ENCODE assay signal across 13 cellular contexts in the genomic region with DNA sequence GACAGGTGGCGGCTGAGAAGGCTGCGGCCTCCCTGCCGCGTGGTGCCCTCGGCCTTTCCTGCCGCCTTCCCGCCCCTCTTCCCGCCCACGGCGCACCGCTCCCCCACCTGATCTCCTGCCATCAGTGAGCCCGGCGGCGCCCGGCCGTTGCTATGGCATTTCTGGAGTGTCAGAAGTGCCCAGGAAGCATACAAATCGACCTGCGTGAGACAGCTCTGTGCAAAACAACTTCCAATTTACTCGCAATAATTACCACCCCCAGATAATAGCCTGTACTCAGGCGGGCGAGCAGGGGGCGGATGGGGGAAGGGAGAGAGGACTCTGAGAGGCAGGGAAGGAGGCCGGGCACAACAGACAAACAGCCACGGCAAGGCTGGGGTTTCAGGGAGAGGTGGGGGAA. TPM values are rescaled to one million over a fixed set of nuclear protein-coding genes. Genes with fewer than 3 reads are reported as not detected.
DNase-seq lines count a peak whose midpoint lies in the region; ATAC-seq, FAIRE-seq and TF ChIP-seq lines count a peak whose summit lies in the region.
"Had no signal": no experiment of that assay in that cellular context is flagged by ENCODE, and none has a peak within 500 bp of the region (broad histone marks: within the 10 kb centered on the region; RNA-seq: fewer than 3 reads in every experiment).

No MANE protein-coding gene starts in this region.

- H3K36me3 ChIP-seq in astrocyte (ENCODE audit: insufficient read depth, low read length) (no peaks in the 10 kb centered on the region), lung (ENCODE audit: control insufficient read depth in 2 of 2, insufficient read depth in 2 of 2, low read length in 2 of 2) (no peaks in the 10 kb centered on the region)
- H3K36me3 ChIP-seq: esophagus squamous epithelium, spleen had no signal

- no peaks in the 10 kb centered on the region for H3K9me3 Mint-ChIP-seq in astrocyte (ENCODE audit: unreplicated experiment)
- no peaks in the 10 kb centered on the region for H3K9me3 Mint-ChIP-seq in activated CD4-positive, alpha-beta T cell treated with anti-CD3 and anti-CD28 coated beads, Interleukin-2, amount 10 ng/mL, durations not matched to agents 24 days and 14 days
- H3K9me3 Mint-ChIP-seq: stimulated activated naive CD8-positive, alpha-beta T cell treated with anti-CD3 and anti-CD28 coated beads, Interleukin-15, Interleukin-2, amounts not matched to agents 100 ng/mL and 50 ng/mL, for 24 hours had no signal

- H3K9me3 ChIP-seq in astrocyte (ENCODE audit: insufficient read depth, low read depth, low read length) (no peaks in the 10 kb centered on the region), lung (ENCODE audit: control insufficient read depth in 2 of 2, insufficient read depth in 1 of 2, low read length in 1 of 2) (no peaks in the 10 kb centered on the region)
- H3K9me3 ChIP-seq: esophagus squamous epithelium, spleen had no signal

- H3K27me3 Mint-ChIP-seq in astrocyte (ENCODE audit: low read depth, unreplicated experiment), result peaks cover 6% of the 10 kb centered on the region
- peaks cover 28% of the 10 kb centered on the region for H3K27me3 Mint-ChIP-seq in activated CD4-positive, alpha-beta T cell treated with anti-CD3 and anti-CD28 coated beads, Interleukin-2, amount 10 ng/mL, durations not matched to agents 24 days and 14 days

- H3K27ac Mint-ChIP-seq in astrocyte (ENCODE audit: unreplicated experiment), result no peak overlapping the region
- no peak overlapping the region for H3K27ac Mint-ChIP-seq in activated CD4-positive, alpha-beta T cell treated with anti-CD3 and anti-CD28 coated beads, Interleukin-2, amount 10 ng/mL, durations not matched to agents 24 days and 14 days
- H3K27ac Mint-ChIP-seq: stimulated activated naive CD8-positive, alpha-beta T cell treated with anti-CD3 and anti-CD28 coated beads, Interleukin-15, Interleukin-2, amounts not matched to agents 100 ng/mL and 50 ng/mL, for 24 hours had no signal

- H3K9ac ChIP-seq in astrocyte (ENCODE audit: low read length), result peak overlapping the region; percentile 1

- H3K4me2 ChIP-seq in astrocyte (ENCODE audit: low read length), result peak overlapping the region; percentile 69

- H3K4me1 ChIP-seq in astrocyte (ENCODE audit: insufficient read depth, low read length) (peaks cover 11% of the 10 kb centered on the region), lung (ENCODE audit: control insufficient read depth in 2 of 2, insufficient read depth in 2 of 2, low read length in 2 of 2) (no peaks in the 10 kb centered on the region)
- H3K4me1 ChIP-seq: spleen had no signal

- H3K36me3 Mint-ChIP-seq in astrocyte (ENCODE audit: low read depth, unreplicated experiment), result peaks cover under 1% of the 10 kb centered on the region
- no peaks in the 10 kb centered on the region for H3K36me3 Mint-ChIP-seq in activated CD4-positive, alpha-beta T cell treated with anti-CD3 and anti-CD28 coated beads, Interleukin-2, amount 10 ng/mL, durations not matched to agents 24 days and 14 days (ENCODE audit: low read depth)

- H4K20me1 ChIP-seq in astrocyte (ENCODE audit: insufficient read depth, low read length), result no peaks in the 10 kb centered on the region

- TF ChIP-seq CTCF in astrocyte (IDR thresholded peaks at IDR 0.05; ENCODE audit: insufficient read depth, low read depth, low read length) (no peak), lung (IDR thresholded peaks at IDR 0.05; ENCODE audit: control extremely low read depth, extremely low read depth) (no peak), GM20000 (IDR thresholded peaks at IDR 0.05; ENCODE audit: extremely low read depth, missing control alignments) (no peak)

- no peak overlapping the region for H2AFZ ChIP-seq in astrocyte (ENCODE audit: low read depth, low read length)

- peaks cover 11% of the 10 kb centered on the region for H3K4me1 Mint-ChIP-seq in astrocyte (ENCODE audit: low read depth, unreplicated experiment)
- no peaks in the 10 kb centered on the region for H3K4me1 Mint-ChIP-seq in activated CD4-positive, alpha-beta T cell treated with anti-CD3 and anti-CD28 coated beads, Interleukin-2, amount 10 ng/mL, durations not matched to agents 24 days and 14 days

- intact Hi-C loops in activated CD4-positive, alpha-beta T cell treated with anti-CD3 and anti-CD28 coated beads, Interleukin-2, amount 10 ng/mL, durations not matched to agents 24 days and 14 days (cut with micrococcal nuclease), result no loop called here

- H3K79me2 ChIP-seq in astrocyte (ENCODE audit: insufficient read depth, low read length), result no peaks in the 10 kb centered on the region

- H3K27ac ChIP-seq in astrocyte (ENCODE audit: low read depth, low read length) (no peak overlapping the region), lung (ENCODE audit: low read depth in 1 of 2, low read length in 1 of 2) (no peak overlapping the region)
- H3K27ac ChIP-seq: esophagus squamous epithelium, spleen had no signal

- H3K27me3 ChIP-seq in astrocyte (ENCODE audit: insufficient read depth, low read length), result peaks cover 4% of the 10 kb centered on the region
- H3K27me3 ChIP-seq in lung (ENCODE audit: control insufficient read depth, insufficient read depth), result peaks cover 2% of the 10 kb centered on the region

- no peak overlapping the region for H3K4me3 Mint-ChIP-seq in astrocyte (ENCODE audit: unreplicated experiment)
- H3K4me3 Mint-ChIP-seq in activated CD4-positive, alpha-beta T cell treated with anti-CD3 and anti-CD28 coated beads, Interleukin-2, amount 10 ng/mL, durations not matched to agents 24 days and 14 days, result no peak overlapping the region
- H3K4me3 Mint-ChIP-seq: stimulated activated naive CD8-positive, alpha-beta T cell treated with anti-CD3 and anti-CD28 coated beads, Interleukin-15, Interleukin-2, amounts not matched to agents 100 ng/mL and 50 ng/mL, for 24 hours had no signal

- 18 to 19% methylated on average over 17 to 24 of the region's 24 CpGs for WGBS in lung, 2 donors

- no peak for FAIRE-seq in astrocyte (lab: Jason Lieb, UNC)

- no peak for ATAC-seq in lung (ENCODE audit: insufficient read depth, low FRiP score)
- ATAC-seq in GM19395 (IDR thresholded peaks at IDR 0.05; ENCODE audit: unreplicated experiment), result no peak
- no peak for ATAC-seq in GM18858 (IDR thresholded peaks at IDR 0.05; ENCODE audit: unreplicated experiment)

- H3K4me3 ChIP-seq in astrocyte (ENCODE audit: insufficient read depth, low read depth, low read length) (no peak overlapping the region), lung (no peak overlapping the region)
- H3K4me3 ChIP-seq: spleen had no signal

- DNase-seq in COR-L47 (lab: John Stamatoyannopoulos, UW) (peak; percentile 88), NCI-H1417 (lab: John Stamatoyannopoulos, UW) (peak; percentile 65 to 99 (median 97)), astrocyte (ENCODE audit: low read depth) (no peak), lung (ENCODE audit: low spot score) (peak; percentile 41), GM20000 (ENCODE audit: low spot score) (no peak)
- DNase-seq in activated CD4-positive, alpha-beta T cell treated with anti-CD3 and anti-CD28 coated beads, Interleukin-2, amount 10 ng/mL, durations not matched to agents 24 days and 14 days, result no peak
- DNase-seq: activated CD4-positive, alpha-beta T cell treated with anti-CD3 and anti-CD28 coated beads for 48 hours; esophagus squamous epithelium; RPMI8226; spleen had no signal

RNA-seq across cellular contexts. Expression of a gene that starts 16.6 kb away (rescaled TPM):
- total RNA-seq in astrocyte, result 0.55 and 1.0 TPM in 2 replicates
- total RNA-seq in lung, result under 1 TPM; 0.31 to 0.71 TPM
- under 1 TPM; 0.16 to 0.30 TPM for polyA plus RNA-seq in lung
- 8.1 and 8.3 TPM in 2 replicates for total RNA-seq in activated CD4-positive, alpha-beta T cell treated with anti-CD3 and anti-CD28 coated beads, Interleukin-2, amount 10 ng/mL, durations not matched to agents 24 days and 14 days

RNA-seq across cellular contexts. Expression of a gene that starts 21.6 kb away (rescaled TPM):
- total RNA-seq in astrocyte (565 and 626 TPM in 2 replicates), lung (1,000 to 10,000 TPM in 1 of 2 donors, 100 to 1,000 TPM in 1; 748 to 1,047 TPM)
- polyA plus RNA-seq in lung, result 1,000 to 10,000 TPM in 1 of 2 donors, 100 to 1,000 TPM in 1; 753 to 1,713 TPM
- 1,047 and 1,054 TPM in 2 replicates for total RNA-seq in activated CD4-positive, alpha-beta T cell treated with anti-CD3 and anti-CD28 coated beads, Interleukin-2, amount 10 ng/mL, durations not matched to agents 24 days and 14 days

RNA-seq across cellular contexts. Expression of a gene that starts 50.3 kb away (rescaled TPM):
- total RNA-seq in astrocyte (0.75 TPM in 1 of 2 replicates, not detected in the other), lung (1 to 10 TPM in 1 of 2 donors, not detected in 1; 1.8 TPM)
- under 1 TPM; 0.34 to 0.47 TPM for polyA plus RNA-seq in lung
- not detected in 2 replicates for total RNA-seq in activated CD4-positive, alpha-beta T cell treated with anti-CD3 and anti-CD28 coated beads, Interleukin-2, amount 10 ng/mL, durations not matched to agents 24 days and 14 days
- total RNA-seq: esophagus squamous epithelium had no signal

Comparison
In these comparisons a context has a peak if more than half of its experiments do, and no peak if none do; other contexts are left out.
1. DNase-seq: peak in COR-L47 (single experiment), NCI-H1417 (3 of 3) and lung (single experiment); none in astrocyte (single experiment), activated CD4-positive, alpha-beta T cell treated with anti-CD3 and anti-CD28 coated beads, Interleukin-2, amount 10 ng/mL, durations not matched to agents 24 days and 14 days (single experiment) and GM20000 (single experiment).